ENCODE assay signal across 8 cellular contexts in the genomic region with DNA sequence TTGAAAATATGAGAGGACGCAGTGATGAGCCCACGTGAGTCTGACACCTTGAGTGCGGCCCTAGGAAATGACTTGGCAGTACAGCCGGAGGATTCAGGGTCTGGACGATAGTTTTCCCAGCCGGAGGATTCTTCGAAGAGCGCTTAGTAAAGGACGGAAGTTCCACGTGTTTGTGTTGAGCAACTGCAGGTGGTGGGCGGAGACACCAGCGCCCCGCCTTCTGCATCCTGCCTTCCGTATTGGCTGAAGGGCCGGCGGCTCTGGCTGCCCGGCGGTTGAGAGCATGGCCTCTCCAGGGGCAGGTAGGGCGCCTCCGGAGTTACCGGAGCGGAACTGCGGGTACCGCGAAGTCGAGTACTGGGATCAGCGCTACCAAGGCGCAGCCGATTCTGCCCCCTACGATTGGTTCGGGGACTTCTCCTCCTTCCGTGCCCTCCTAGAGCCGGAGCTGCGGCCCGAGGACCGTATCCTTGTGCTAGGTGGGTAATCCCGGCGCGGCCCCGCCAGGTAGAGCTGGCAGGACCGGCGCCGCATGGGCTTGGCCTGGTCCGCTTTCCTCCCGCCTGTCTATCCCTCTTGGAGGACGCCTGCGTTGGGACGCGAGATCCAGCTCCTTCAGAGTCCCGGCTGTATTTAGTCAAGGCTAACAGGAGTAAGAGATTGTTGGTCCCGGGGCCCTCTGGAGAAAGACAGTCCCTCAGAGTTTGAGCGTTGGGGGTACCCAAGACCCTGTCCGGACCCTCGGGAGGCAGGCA. TPM values are rescaled to one million over a fixed set of nuclear protein-coding genes. Genes with fewer than 3 reads are reported as not detected.
A peak's percentile ranks its signal among the peaks of the same experiment; 100 is the strongest.
DNase-seq lines count a peak whose midpoint lies in the region; ATAC-seq and TF ChIP-seq lines count a peak whose summit lies in the region.

Gene EEF1AKMT4 (plus strand): TSS at position 261 of the 755 bp plus-strand sequence. CDS start 23 bp downstream, at position 284.

- peak; percentile 19; the same call in 1 of the 2 replicates for TF ChIP-seq CTCF in BE2C (IDR thresholded peaks at IDR 0.05; ENCODE audit: low read depth, low read length)
- peak; percentile 57 for TF ChIP-seq CTCF in choroid plexus epithelial cell (conservative IDR thresholded peaks at IDR 0.05; ENCODE audit: low read depth, low read length)

- CTCF ChIA-PET in activated CD4-positive, alpha-beta T cell treated with anti-CD3 and anti-CD28 coated beads for 36 hours (lab: Charles Lee), result interaction anchor here (0.6 to 2.8 kb wide), 26 partner anchors 9 to 365 kb away, joined by 3 to 29 read pairs (median 4); partner anchors contain the start of genes ABCF3, CAMK2N2, PARL and VWA5B2

- H3K9me3 Mint-ChIP-seq in activated CD4-positive, alpha-beta T cell treated with anti-CD3 and anti-CD28 coated beads for 36 hours (ENCODE audit: low read depth), result no peaks in the 10 kb centered on the region

- ATAC-seq in HG03439 (IDR thresholded peaks at IDR 0.05; ENCODE audit: unreplicated experiment), result peak; percentile 86
- peak; percentile 90 for ATAC-seq in activated CD4-positive, alpha-beta T cell treated with anti-CD3 and anti-CD28 coated beads for 36 hours

- peaks cover 9% of the 10 kb centered on the region for H3K4me1 Mint-ChIP-seq in activated CD4-positive, alpha-beta T cell treated with anti-CD3 and anti-CD28 coated beads for 36 hours

- peaks cover 6% of the 10 kb centered on the region for H3K36me3 Mint-ChIP-seq in activated CD4-positive, alpha-beta T cell treated with anti-CD3 and anti-CD28 coated beads for 36 hours (ENCODE audit: low read depth)

- H3K4me3 ChIP-seq in BE2C (ENCODE audit: low read depth, low read length) (peak within 1 kb of the TSS; percentile 89), choroid plexus epithelial cell (ENCODE audit: low read depth, low read length) (peak within 1 kb of the TSS; percentile 99)

- no peaks in the 10 kb centered on the region for H3K4me1 ChIP-seq in BE2C

- peak within 1 kb of the TSS; percentile 98 for H3K4me3 Mint-ChIP-seq in activated CD4-positive, alpha-beta T cell treated with anti-CD3 and anti-CD28 coated beads for 36 hours

- H3K27me3 ChIP-seq in BE2C, result no peaks in the 10 kb centered on the region

- POLR2A ChIA-PET in activated CD4-positive, alpha-beta T cell treated with anti-CD3 and anti-CD28 coated beads for 36 hours (lab: Charles Lee), result interaction anchor here (1.1 kb wide), 1 partner anchor 22 kb away, joined by 4 read pairs; no protein-coding TSS in a partner anchor

- peak; percentile 57 for TF ChIP-seq POLR2A in GM19193 (IDR thresholded peaks at IDR 0.05; ENCODE audit: extremely low read depth, insufficient read depth, insufficient read length)

- intact Hi-C loops in activated CD4-positive, alpha-beta T cell treated with anti-CD3 and anti-CD28 coated beads for 36 hours (cut with DNase I, micrococcal nuclease), result loop anchor here (1.0 to 10.0 kb wide), 20 partner anchors 11 to 1688 kb away; partner anchors contain the start of genes ABCF3 (in 2 of the 2), AP2M1 (in 2 of the 2), EIF2B5 (in 2 of the 2) and EIF4G1 (in 2 of the 2)

- no peaks in the 10 kb centered on the region for H3K9me3 ChIP-seq in BE2C

- H3K27me3 Mint-ChIP-seq in activated CD4-positive, alpha-beta T cell treated with anti-CD3 and anti-CD28 coated beads for 36 hours, result no peaks in the 10 kb centered on the region

- peaks cover 12% of the 10 kb centered on the region for H3K36me3 ChIP-seq in BE2C

- DNase-seq in BE2C, result peak; percentile 98
- DNase-seq in NCI-H510A (lab: John Stamatoyannopoulos, UW), result peak; percentile 94
- DNase-seq in activated CD4-positive, alpha-beta T cell treated with anti-CD3 and anti-CD28 coated beads for 36 hours, result peak; percentile 98
- DNase-seq in choroid plexus epithelial cell (ENCODE audit: low read depth), result peak; percentile 99
- peak; percentile 98 for DNase-seq in kidney tubule cell (ENCODE audit: low spot score)
- DNase-seq in stimulated activated CD4-positive, alpha-beta T cell treated with anti-CD3 and anti-CD28 coated beads, Interleukin-1b, Interleukin-23, amount 100 ng/mL, for 24 hours (ENCODE audit: low read depth in 4 of 4, low spot score in 1 of 4), result peak; percentile 84 to 97 (median 89)

- H3K27ac Mint-ChIP-seq in activated CD4-positive, alpha-beta T cell treated with anti-CD3 and anti-CD28 coated beads for 36 hours, result peak within 1 kb of the TSS; percentile 99

RNA-seq across cellular contexts. Expression of gene EEF1AKMT4, which starts in this region (rescaled TPM):
- 70.9 TPM for polyA plus RNA-seq in BE2C (2012; ENCODE audit: insufficient read depth, insufficient read length, low read depth)
- total RNA-seq in activated CD4-positive, alpha-beta T cell treated with anti-CD3 and anti-CD28 coated beads for 36 hours, result 1 to 10 TPM; 4.8 to 5.8 TPM

Comparison
In these comparisons a context has a peak if more than half of its experiments do, and no peak if none do; other contexts are left out.
1. Peak in every context shown above with its lines: DNase-seq, ATAC-seq and H3K4me3 ChIP-seq.